Comparison of ENCODE assay signal across 35 cellular contexts in genomic region chr10:28698075-28698474, GRCh38. TPM values are rescaled to one million over a fixed set of nuclear protein-coding genes. Genes with fewer than 3 reads are reported as not detected.
DNase-seq lines count a peak whose midpoint lies in the region; ATAC-seq, FAIRE-seq and TF ChIP-seq lines count a peak whose summit lies in the region.
"Had no signal": no experiment of that assay in that cellular context is flagged by ENCODE, and none has a peak within 500 bp of the region (broad histone marks: within the 10 kb centered on the region; RNA-seq: fewer than 3 reads in every experiment).

No MANE protein-coding gene starts in this region.

- no peaks in the 10 kb centered on the region for H3K36me3 ChIP-seq in K562 (ENCODE audit: control insufficient read depth, insufficient read depth, low read length)
- no peaks in the 10 kb centered on the region for H3K36me3 ChIP-seq in neural cell (ENCODE audit: insufficient read depth, low read length)
- H3K36me3 ChIP-seq: BE2C; BLaER1; BLaER1 treated with 17β-estradiol and CSF1 and Interleukin-3, amounts not matched to agents 10 nM and 100 nM had no signal

- H3K27ac Mint-ChIP-seq in immature natural killer cell = no peak overlapping the region
- H3K27ac Mint-ChIP-seq: B cell; CD4-positive, alpha-beta memory T cell; CD4-positive, alpha-beta T cell; CD4-positive, CD25-positive, alpha-beta regulatory T cell; CD8-positive, alpha-beta T cell had no signal

- FAIRE-seq in G401.6 (lab: Jason Lieb, UNC) = peak; percentile 77
- FAIRE-seq in K562 (lab: Jason Lieb, UNC) = peak; percentile 54
- FAIRE-seq: A204.1, A549, D721Med had no signal

- H3F3A ChIP-seq in neural cell (ENCODE audit: insufficient read depth, low read length, poor library complexity, severe bottlenecking) = no peaks in the 10 kb centered on the region

- no peaks in the 10 kb centered on the region for H3K36me3 Mint-ChIP-seq in immature natural killer cell
- H3K36me3 Mint-ChIP-seq: CD14-positive monocyte; CD4-positive, alpha-beta memory T cell; CD4-positive, CD25-positive, alpha-beta regulatory T cell; CD8-positive, alpha-beta T cell had no signal

- no peak overlapping the region for H3K4me3 Mint-ChIP-seq in immature natural killer cell
- H3K4me3 Mint-ChIP-seq: B cell; CD14-positive monocyte; CD4-positive, alpha-beta memory T cell; CD4-positive, alpha-beta T cell; CD4-positive, CD25-positive, alpha-beta regulatory T cell; CD8-positive, alpha-beta memory T cell; CD8-positive, alpha-beta T cell had no signal

- H3K4me3 ChIP-seq in K562 = no peak overlapping the region
- H3K4me3 ChIP-seq in neural cell (ENCODE audit: low read length) = no peak overlapping the region
- H3K4me3 ChIP-seq: A549; BLaER1; BLaER1 treated with 17β-estradiol and CSF1 and Interleukin-3, amounts not matched to agents 10 nM and 100 nM had no signal

- ATAC-seq in K562 = no peak
- ATAC-seq: A549; CD8-positive, alpha-beta T cell had no signal

- CTCF ChIA-PET in K562 (lab: Yijun Ruan, JAX; ENCODE audit: low intra/inter-chr PET ratio) = interaction anchor here (0.6 kb wide), 1 partner anchor 431 kb away, joined by 4 read pairs; no protein-coding TSS in a partner anchor

- TF ChIP-seq RAD21 in K562 (CRISPR knock-in tag; conservative IDR thresholded peaks at IDR 0.05 in 1 of 2, IDR thresholded peaks at IDR 0.05 in 1 of 2) (no peak), neural cell (conservative IDR thresholded peaks at IDR 0.05) (no peak)

- POLR2A ChIA-PET in K562 (lab: Yijun Ruan, JAX) = no interaction called here

- WGBS in K562 (ENCODE audit: insufficient coverage, low coverage, missing lambda C conversion rate) = 5% methylated on average over 2 of the region's 2 CpGs

- intact Hi-C loops in K562 (cut with micrococcal nuclease) = no loop called here

- H3K4me2 ChIP-seq in K562 (ENCODE audit: insufficient read depth, low read length) = no peak overlapping the region
- no peak overlapping the region for H3K4me2 ChIP-seq in neural cell (ENCODE audit: low read length)
- H3K4me2 ChIP-seq: A549; BLaER1; BLaER1 treated with 17β-estradiol and CSF1 and Interleukin-3, amounts not matched to agents 10 nM and 100 nM had no signal

- H3K27ac ChIP-seq in K562 (ENCODE audit: extremely low read depth, low read depth, low read length) = no peak overlapping the region
- no peak overlapping the region for H3K27ac ChIP-seq in neural cell (ENCODE audit: low read length)
- H3K27ac ChIP-seq: 22Rv1; A549; BLaER1; BLaER1 treated with 17β-estradiol and CSF1 and Interleukin-3, amounts not matched to agents 10 nM and 100 nM; C4-2B had no signal

- H3K79me2 ChIP-seq in K562 (ENCODE audit: control insufficient read depth, insufficient read depth, low read length) (no peaks in the 10 kb centered on the region), neural cell (replicated peaks; ENCODE audit: insufficient read depth, low read length) (no peaks in the 10 kb centered on the region)

- DNase-seq in K562 (ENCODE audit: extremely low read depth in 1 of 4, low spot score in 3 of 4) (no peak), immature natural killer cell (no peak), NCI-H146 treated with DMSO at 0.1 percent for 48 hours (lab: John Stamatoyannopoulos, UW; ENCODE audit: unreplicated experiment) (no peak), amygdala (lab: John Stamatoyannopoulos, UW) (no peak)
- DNase-seq: 8988T; ACHN; AML-193; BE2C; C1 segment of cervical spinal cord; Caco-2; Calu3; CD4-positive, alpha-beta memory T cell; CD4-positive, alpha-beta T cell; CD4-positive, CD25-positive, alpha-beta regulatory T cell; CD8-positive, alpha-beta memory T cell; CD8-positive, alpha-beta T cell; COR-L47; DMS 273 treated with DMSO at 0.1 percent for 48 hours; DMS153; DMS53; DMS79; DMS79 treated with DMSO at 0.1 percent for 48 hours; DND-41; EL had no signal

- no peak for TF ChIP-seq CTCF in K562 (IDR thresholded peaks at IDR 0.05 in 2 of 3, conservative IDR thresholded peaks at IDR 0.05 in 1 of 3; ENCODE audit: insufficient read depth in 2 of 3, low read depth in 1 of 3, low read length in 3 of 3)
- TF ChIP-seq CTCF in neural cell (IDR thresholded peaks at IDR 0.05; ENCODE audit: poor library complexity, severe bottlenecking) = no peak

- H3K9me3 ChIP-seq in K562 (replicated peaks; ENCODE audit: control insufficient read depth, insufficient read depth, low read depth, low read length) = no peaks in the 10 kb centered on the region
- H3K9me3 ChIP-seq in neural cell (ENCODE audit: low read length) = no peaks in the 10 kb centered on the region
- H3K9me3 ChIP-seq: A549, BE2C, BLaER1, Caco-2 had no signal

- H3K9me3 Mint-ChIP-seq in immature natural killer cell = no peaks in the 10 kb centered on the region
- H3K9me3 Mint-ChIP-seq: CD4-positive, alpha-beta memory T cell; CD4-positive, alpha-beta T cell; CD8-positive, alpha-beta T cell had no signal

- no peak for TF ChIP-seq POLR2A in K562 (conservative IDR thresholded peaks at IDR 0.05)

- in situ Hi-C loops in K562 (cut with MboI) = no loop called here

- H3K9ac ChIP-seq in K562 (ENCODE audit: insufficient read depth in 1 of 2, low read depth in 2 of 2, low read length in 2 of 2) (no peak overlapping the region), neural cell (ENCODE audit: low read length) (no peak overlapping the region)
- H3K9ac ChIP-seq: BLaER1; BLaER1 treated with 17β-estradiol and CSF1 and Interleukin-3, amounts not matched to agents 10 nM and 100 nM had no signal

- TF ChIP-seq EP300 in K562 (IDR thresholded peaks at IDR 0.05; ENCODE audit: low read length) (no peak), neural cell (conservative IDR thresholded peaks at IDR 0.05; ENCODE audit: poor library complexity, severe bottlenecking) (peak; percentile 57)

- H3K27me3 ChIP-seq in K562 (ENCODE audit: control insufficient read depth in 2 of 2, insufficient read depth in 2 of 2, low read length in 2 of 2) = no peaks in the 10 kb centered on the region
- no peaks in the 10 kb centered on the region for H3K27me3 ChIP-seq in neural cell (ENCODE audit: insufficient read depth, low read depth, low read length)
- H3K27me3 ChIP-seq: BE2C; BLaER1; BLaER1 treated with 17β-estradiol and CSF1 and Interleukin-3, amounts not matched to agents 10 nM and 100 nM had no signal

- no peaks in the 10 kb centered on the region for H3K4me1 Mint-ChIP-seq in immature natural killer cell
- H3K4me1 Mint-ChIP-seq: B cell; CD14-positive monocyte; CD4-positive, alpha-beta memory T cell; CD4-positive, CD25-positive, alpha-beta regulatory T cell; CD8-positive, alpha-beta memory T cell had no signal

- peaks cover 4 to 8% (median 7%) of the 10 kb centered on the region in 3 donors for H3K27me3 Mint-ChIP-seq in immature natural killer cell (ENCODE audit: low read depth in 3 of 3)

- no peaks in the 10 kb centered on the region for H3K4me1 ChIP-seq in K562 (replicated peaks in 1 of 2; ENCODE audit: control insufficient read depth in 2 of 2, insufficient read depth in 2 of 2, low read length in 2 of 2)
- H3K4me1 ChIP-seq: A549; BE2C; BLaER1; BLaER1 treated with 17β-estradiol and CSF1 and Interleukin-3, amounts not matched to agents 10 nM and 100 nM; Caco-2 had no signal

- H3K9me1 ChIP-seq in K562 (ENCODE audit: control insufficient read depth, insufficient read depth, low read length) = no peaks in the 10 kb centered on the region

- H2AFZ ChIP-seq in K562 (ENCODE audit: low read depth, low read length) (no peak overlapping the region), neural cell (ENCODE audit: low read depth, low read length) (no peak overlapping the region)

- no TSS peak for BruUV-seq in K562 (replicated peaks; lab: Mats Ljungman, UMichigan)

- no peaks in the 10 kb centered on the region for H3K9me2 ChIP-seq in neural cell (ENCODE audit: insufficient read depth, low read length)

- no peaks in the 10 kb centered on the region for H4K20me1 ChIP-seq in K562 (replicated peaks; ENCODE audit: control insufficient read depth, insufficient read depth, low read length)
- H4K20me1 ChIP-seq in neural cell (ENCODE audit: insufficient read depth) = no peaks in the 10 kb centered on the region
- H4K20me1 ChIP-seq: BLaER1; BLaER1 treated with 17β-estradiol and CSF1 and Interleukin-3, amounts not matched to agents 10 nM and 100 nM had no signal

TF ChIP-seq in K562, 482 proteins besides CTCF, POLR2A, EP300 and RAD21 (continues in another document):
- TF ChIP-seq HIVEP1 (CRISPR knock-in tag; IDR thresholded peaks at IDR 0.05) (no peak), TSC22D4 (tag; IDR thresholded peaks at IDR 0.05) (no peak), JUN (IDR thresholded peaks at IDR 0.05; ENCODE audit: borderline replicate concordance, low read depth, low read length) (no peak), JUN (CRISPR knock-in tag; IDR thresholded peaks at IDR 0.05; ENCODE audit: borderline replicate concordance) (no peak), RFX1 (IDR thresholded peaks at IDR 0.05) (no peak), COPS2 (conservative IDR thresholded peaks at IDR 0.05) (no peak)

TF ChIP-seq in neural cell, 6 proteins besides CTCF, POLR2A, EP300 and RAD21:
- TF ChIP-seq TAF1 (IDR thresholded peaks at IDR 0.05; ENCODE audit: low read depth) = no peak
- TF ChIP-seq POLR2AphosphoS5 (IDR thresholded peaks at IDR 0.05) = peak; percentile 56

RNA-seq across cellular contexts. Expression of gene BAMBI, which starts 20.8 kb away (rescaled TPM):
- 24.8 and 28.2 TPM in 2 replicates for total RNA-seq in K562 (2011; cell fraction: chromatin; rRNA removed; ENCODE audit: low replicate concordance)
- 17.6 and 25.8 TPM in 2 replicates for total RNA-seq in K562 (2011; cell fraction: nucleolus; rRNA removed)
- total RNA-seq in K562 (2011; cell fraction: nucleoplasm; rRNA removed) = 17.6 and 19.4 TPM in 2 replicates
- 21.8 TPM in 2 replicates for total RNA-seq in K562 (2014; rRNA removed)
- 13.5 and 14.8 TPM in 2 replicates for total RNA-seq in K562 (2014; rRNA removed; fragmentation: Illumina TruSeq; extraction: Trizol)
- 18.9 and 19.2 TPM in 2 replicates for total RNA-seq in K562 (2015; rRNA removed; fragmentation: Illumina TruSeq; extraction: Trizol)
- total RNA-seq in K562 (2021) = 18.7 and 20.1 TPM in 2 replicates
- 7.2 and 7.7 TPM in 2 replicates for polyA plus RNA-seq in K562 (2011; rRNA removed)
- polyA plus RNA-seq in K562 (2011; cell fraction: cytosol; rRNA removed) = 6.9 and 11.4 TPM in 2 replicates
- 21.3 and 26.7 TPM in 2 replicates for polyA plus RNA-seq in K562 (2011; cell fraction: nucleus; rRNA removed)
- 13.5 and 15.2 TPM in 2 replicates for polyA plus RNA-seq in K562 (2012)
- polyA plus RNA-seq in K562 (2014; fragmentation: Illumina TruSeq; extraction: Trizol) = 10.9 and 11.6 TPM in 2 replicates
- 1 to 10 TPM; 2.0 to 2.9 TPM for polyA plus RNA-seq in K562 (2014; fragmentation: Nextera tagmentation; extraction: Ambion mirVana)
- polyA plus RNA-seq in K562 (2014; rRNA removed) = 13.2 and 13.6 TPM in 2 replicates
- 6.0 and 6.4 TPM in 2 replicates for polyA minus RNA-seq in K562 (2011; rRNA and poly(A)+ RNA removed)
- polyA minus RNA-seq in K562 (2011; cell fraction: cytosol; rRNA and poly(A)+ RNA removed) = 4.6 and 6.2 TPM in 2 replicates
- polyA minus RNA-seq in K562 (2011; cell fraction: nucleus; rRNA and poly(A)+ RNA removed) = 9.3 and 13.3 TPM in 2 replicates
- 0.54 and 1.6 TPM in 2 replicates for polyA plus RNA-seq in neural cell
- polyA minus RNA-seq in neural cell = 0.46 and 1.2 TPM in 2 replicates
- under 1 TPM in 2 of 3 donors, not detected in 1; 0.23 to 0.28 TPM for polyA plus RNA-seq in immature natural killer cell
